18 cellular contexts compared by ENCODE assay signal in the genomic region with DNA sequence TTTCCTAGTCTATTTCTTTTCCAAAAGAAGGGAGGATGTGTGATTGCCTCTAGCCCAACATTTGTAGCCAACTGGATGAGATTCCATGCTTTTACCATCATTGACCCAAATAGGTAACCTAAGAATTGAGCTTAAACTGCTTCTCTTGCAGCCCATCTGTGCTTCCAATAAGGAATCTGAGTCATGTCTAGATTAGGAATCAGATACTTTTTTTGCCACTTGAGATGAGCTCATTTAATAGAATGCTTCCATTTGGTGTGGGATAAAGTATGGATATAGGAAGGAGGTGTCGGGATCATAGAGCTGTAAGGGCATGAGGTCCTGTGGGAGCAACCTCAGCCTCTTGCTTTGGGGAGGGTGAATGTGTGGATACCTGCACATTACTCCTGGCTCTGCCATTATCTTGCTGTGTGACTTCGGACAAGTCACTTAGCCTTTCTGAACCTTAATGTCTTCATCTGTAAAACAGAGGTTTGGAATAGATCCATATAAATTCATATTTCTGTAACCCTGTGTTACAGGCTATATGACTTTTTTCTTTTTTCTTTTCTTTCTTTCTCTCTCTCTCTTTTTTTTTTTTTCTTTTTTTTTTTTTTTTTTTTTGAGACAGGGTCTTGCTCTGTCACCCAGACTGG.
"Had no signal": no experiment of that assay in that cellular context is flagged by ENCODE, and none has a peak within 500 bp of the region (broad histone marks: within the 10 kb centered on the region; RNA-seq: fewer than 3 reads in every experiment).

No MANE protein-coding gene starts in this region.

- H3K36me3 ChIP-seq: esophagus muscularis mucosa, right lobe of liver, upper lobe of right lung had no signal

- H3K4me1 ChIP-seq: parathyroid adenoma, right lobe of liver had no signal

- H3K9me3 Mint-ChIP-seq: activated T-cell treated with anti-CD3 and anti-CD28 coated beads, Interleukin-2, amount 50 U/mL, for 4 hours; dendritic cell treated with granulocyte-macrophage colony-stimulating factor and Interleukin-4, amounts not matched to agents 40 ng/mL and 50 ng/mL, for 4 days; memory B cell; naive thymus-derived CD4-positive, alpha-beta T cell; stimulated activated memory B cell treated with anti-CD40 and anti-IgM and Interleukin-4, amounts not matched to agents 10 μg/mL and 1 μg/mL and 100 μg/mL, for 72 hours had no signal

- H3K27ac ChIP-seq: parathyroid adenoma, right lobe of liver, upper lobe of right lung had no signal

- H3K9ac ChIP-seq: parathyroid adenoma had no signal

- H3K4me1 Mint-ChIP-seq: memory B cell; stimulated activated memory B cell treated with anti-CD40 and anti-IgM and Interleukin-4, amounts not matched to agents 10 μg/mL and 1 μg/mL and 100 μg/mL, for 72 hours had no signal

- H3K4me2 ChIP-seq: smooth muscle cell had no signal

- H2AFZ ChIP-seq: parathyroid adenoma had no signal

- H3K4me3 ChIP-seq: esophagus muscularis mucosa, right lobe of liver, smooth muscle cell, upper lobe of right lung had no signal

- H3K36me3 Mint-ChIP-seq: memory B cell; naive thymus-derived CD4-positive, alpha-beta T cell; stimulated activated memory B cell treated with anti-CD40 and anti-IgM and Interleukin-4, amounts not matched to agents 10 μg/mL and 1 μg/mL and 100 μg/mL, for 72 hours had no signal

- DNase-seq: activated CD4-positive, alpha-beta T cell treated with anti-CD3 and anti-CD28 coated beads, Interleukin-2, amount 50 U/mL, for 1 hour; activated CD8-positive, alpha-beta memory T cell treated with anti-CD3 and anti-CD28 coated beads, Interleukin-2, amount 50 U/mL, for 4 hours; activated effector memory CD4-positive, alpha-beta T cell treated with anti-CD3 and anti-CD28 coated beads, Interleukin-2, amount 50 U/mL, for 16 hours; activated naive CD4-positive, alpha-beta T cell treated with anti-CD3 and anti-CD28 coated beads, Interleukin-2, amount 50 U/mL, for 16 hours; activated T-cell treated with anti-CD3 and anti-CD28 coated beads, Interleukin-2, amount 50 U/mL, for 4 hours; effector CD8-positive, alpha-beta T cell; naive thymus-derived CD4-positive, alpha-beta T cell; right lobe of liver; stimulated activated CD4-positive, alpha-beta T cell treated with anti-CD3 and anti-CD28 coated beads, Interleukin-4, amount 100 ng/mL, for 24 hours; T-helper 9 cell; upper lobe of right lung had no signal

- ATAC-seq: activated CD4-positive, CD25-positive, alpha-beta regulatory T cell treated with anti-CD3 and anti-CD28 coated beads, Interleukin-2, amount 50 U/mL, for 24 hours; activated T-cell treated with anti-CD3 and anti-CD28 coated beads, Interleukin-2, amount 50 U/mL, for 4 hours; naive thymus-derived CD4-positive, alpha-beta T cell; right lobe of liver; stimulated activated memory B cell treated with anti-CD40 and anti-IgM and Interleukin-4, amounts not matched to agents 10 μg/mL and 1 μg/mL and 100 μg/mL, for 72 hours; upper lobe of right lung had no signal

- H3K27ac Mint-ChIP-seq: dendritic cell treated with granulocyte-macrophage colony-stimulating factor and Interleukin-4, amounts not matched to agents 40 ng/mL and 50 ng/mL, for 4 days; memory B cell; naive thymus-derived CD4-positive, alpha-beta T cell; stimulated activated memory B cell treated with anti-CD40 and anti-IgM and Interleukin-4, amounts not matched to agents 10 μg/mL and 1 μg/mL and 100 μg/mL, for 72 hours had no signal

- H3K27me3 ChIP-seq: esophagus muscularis mucosa, right lobe of liver, upper lobe of right lung had no signal

- H3K79me2 ChIP-seq: parathyroid adenoma had no signal

- H3K9me3 ChIP-seq: esophagus muscularis mucosa, right lobe of liver, upper lobe of right lung had no signal

- H3K4me3 Mint-ChIP-seq: activated T-cell treated with anti-CD3 and anti-CD28 coated beads, Interleukin-2, amount 50 U/mL, for 4 hours; dendritic cell treated with granulocyte-macrophage colony-stimulating factor and Interleukin-4, amounts not matched to agents 40 ng/mL and 50 ng/mL, for 4 days; memory B cell; naive thymus-derived CD4-positive, alpha-beta T cell; stimulated activated memory B cell treated with anti-CD40 and anti-IgM and Interleukin-4, amounts not matched to agents 10 μg/mL and 1 μg/mL and 100 μg/mL, for 72 hours had no signal
